In genomic region chr14:60575008-60575407, GRCh38 we compare ENCODE assay signal across 1 cellular context.
TF ChIP-seq lines count a peak whose summit lies in the region.

No MANE protein-coding gene starts in this region.

TF ChIP-seq in GM23338, 12 proteins besides CTCF, POLR2A, EP300 and RAD21 (continued from another document):
- TF ChIP-seq ZNF462 (CRISPR knock-in tag; IDR thresholded peaks at IDR 0.05), result no peak
- no peak for TF ChIP-seq EZH2 (IDR thresholded peaks at IDR 0.05; ENCODE audit: low read depth, unreplicated experiment)
- TF ChIP-seq EZH2phosphoT487 (IDR thresholded peaks at IDR 0.05; ENCODE audit: unreplicated experiment), result no peak
- no peak for TF ChIP-seq POLR2AphosphoS5 (IDR thresholded peaks at IDR 0.05; ENCODE audit: low read depth)
